ENCODE assay signal across 15 cellular contexts in the genomic region with DNA sequence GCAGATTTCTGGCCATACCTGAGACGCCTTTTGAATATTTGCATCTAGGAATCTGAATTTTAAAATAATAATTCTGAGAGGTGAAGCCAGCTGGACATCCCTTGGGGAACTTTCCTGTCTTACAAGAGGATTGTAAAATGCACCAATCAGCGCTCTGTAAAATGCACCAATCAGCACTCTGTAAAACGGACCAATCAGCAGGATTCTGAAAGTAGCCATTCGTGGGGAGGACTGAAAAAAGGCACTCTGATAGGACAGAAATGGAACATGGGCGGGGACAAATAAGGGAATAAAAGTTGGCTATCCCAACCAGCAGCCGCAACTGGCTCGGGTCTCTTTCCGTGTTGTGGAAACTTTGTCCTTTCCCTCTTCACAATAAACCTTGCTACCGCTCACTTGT. TPM values are rescaled to one million over a fixed set of nuclear protein-coding genes. Genes with fewer than 3 reads are reported as not detected.
DNase-seq lines count a peak whose midpoint lies in the region; ATAC-seq, FAIRE-seq and TF ChIP-seq lines count a peak whose summit lies in the region.
"Had no signal": no experiment of that assay in that cellular context is flagged by ENCODE, and none has a peak within 500 bp of the region (broad histone marks: within the 10 kb centered on the region; RNA-seq: fewer than 3 reads in every experiment).

No MANE protein-coding gene starts in this region.

- H3K79me1 ChIP-seq in H9 (ENCODE audit: insufficient read depth, low read depth, low read length, poor library complexity, severe bottlenecking), result no peaks in the 10 kb centered on the region

- no peak overlapping the region for H3T11ph ChIP-seq in H9 (ENCODE audit: low read length)

- in situ Hi-C loops in HepG2 (cut with HindIII; ENCODE audit: extremely low pct_ligation_motif_present, low pct_unique_long_range_greater_than_20kb), result no loop called here
- in situ Hi-C loops in K562 (cut with MboI), result no loop called here

- TF ChIP-seq EP300 in HepG2 (IDR thresholded peaks at IDR 0.05; ENCODE audit: low read depth in 2 of 2, low read length in 2 of 2) (no peak), HepG2 (CRISPR knock-in tag; IDR thresholded peaks at IDR 0.05; ENCODE audit: borderline replicate concordance) (no peak), K562 (IDR thresholded peaks at IDR 0.05; ENCODE audit: low read length) (no peak)

- TF ChIP-seq RAD21 in HepG2 (CRISPR knock-in tag; IDR thresholded peaks at IDR 0.05) (no peak), K562 (CRISPR knock-in tag; conservative IDR thresholded peaks at IDR 0.05 in 1 of 2, IDR thresholded peaks at IDR 0.05 in 1 of 2) (no peak)

- H3K9me3 ChIP-seq in HepG2 (ENCODE audit: low read length), result no peaks in the 10 kb centered on the region
- H3K9me3 ChIP-seq in right lobe of liver, result no peaks in the 10 kb centered on the region
- H3K9me3 ChIP-seq in H9 (ENCODE audit: control insufficient read depth, low read depth, low read length), result no peaks in the 10 kb centered on the region
- H3K9me3 ChIP-seq in K562 (replicated peaks; ENCODE audit: control insufficient read depth, insufficient read depth, low read depth, low read length), result no peaks in the 10 kb centered on the region
- no peaks in the 10 kb centered on the region for H3K9me3 ChIP-seq in spleen

- peaks cover 53% of the 10 kb centered on the region for H3K4me1 ChIP-seq in HepG2 (ENCODE audit: insufficient read depth, low read length)
- peaks cover 0 to 10% (median 0%) of the 10 kb centered on the region in 4 donors for H3K4me1 ChIP-seq in right lobe of liver
- H3K4me1 ChIP-seq in H9 (ENCODE audit: insufficient read depth, low read length), result no peaks in the 10 kb centered on the region
- no peaks in the 10 kb centered on the region; a peak in 1 of 5 replicates for H3K4me1 ChIP-seq in K562 (replicated peaks in 1 of 2; ENCODE audit: control insufficient read depth in 2 of 2, insufficient read depth in 2 of 2, low read length in 2 of 2)
- H3K4me1 ChIP-seq in spleen, result peaks cover 3 to 69% (median 40%) of the 10 kb centered on the region in 6 donors

- no peak overlapping the region for H3K14ac ChIP-seq in H9 (ENCODE audit: insufficient read depth, low read length)

- no peak for FAIRE-seq in HepG2 (lab: Jason Lieb, UNC)
- FAIRE-seq in K562 (lab: Jason Lieb, UNC), result no peak
- FAIRE-seq: GM12892 had no signal

- DNase-seq in HepG2 (ENCODE audit: low spot score), result no peak
- DNase-seq in right lobe of liver, result no peak
- peak; percentile 22 for DNase-seq in H9
- DNase-seq in K562 (ENCODE audit: extremely low read depth in 1 of 4, low spot score in 3 of 4), result peak in 1 of 4 experiments; percentile 34
- peak; percentile 41 for DNase-seq in spleen
- DNase-seq in inferior parietal cortex (ENCODE audit: extremely low spot score), result no peak
- no peak for DNase-seq in NCI-H146 (lab: John Stamatoyannopoulos, UW)
- DNase-seq: COR-L47, DND-41, GDM1 had no signal

- H2BK15ac ChIP-seq in H9 (ENCODE audit: low read depth, low read length), result no peak overlapping the region

- peaks cover 14 to 43% of the 10 kb centered on the region in 2 experiments for H3K36me3 ChIP-seq in HepG2 (replicated peaks in 1 of 2; ENCODE audit: control insufficient read depth in 1 of 2, insufficient read depth in 2 of 2, low read length in 2 of 2)
- peaks cover 0 to 29% (median 20%) of the 10 kb centered on the region in 4 donors for H3K36me3 ChIP-seq in right lobe of liver
- H3K36me3 ChIP-seq in K562 (ENCODE audit: control insufficient read depth, insufficient read depth, low read length), result peaks cover 38% of the 10 kb centered on the region
- H3K36me3 ChIP-seq in spleen, result peaks cover 2 to 57% (median 35%) of the 10 kb centered on the region in 6 donors

- intact Hi-C loops in HepG2 (cut with micrococcal nuclease; ENCODE audit: unreplicated experiment) (no loop called here), right lobe of liver (cut with DNase I) (no loop called here), K562 (cut with micrococcal nuclease) (no loop called here), spleen (cut with DNase I; ENCODE audit: low total_unique reads) (no loop called here)

- no peaks in the 10 kb centered on the region for H3K9me3 Mint-ChIP-seq in H9
- H3K9me3 Mint-ChIP-seq: CD8-positive, alpha-beta T cell; IgD-negative memory B cell had no signal

- H3K23ac ChIP-seq in H9 (ENCODE audit: insufficient read length, low read depth, low read length), result no peak overlapping the region

- no peak overlapping the region for H4K5ac ChIP-seq in H9 (ENCODE audit: insufficient read length, low read depth, low read length)

- H2AK5ac ChIP-seq in H9 (ENCODE audit: insufficient read length, low read length), result no peak overlapping the region

- no peak overlapping the region for H2BK5ac ChIP-seq in H9 (ENCODE audit: insufficient read length, low read length)

- no TSS peak for BruUV-seq in HepG2 (replicated peaks; lab: Mats Ljungman, UMichigan)
- BruUV-seq in K562 (replicated peaks; lab: Mats Ljungman, UMichigan), result no TSS peak

- peaks cover 2% of the 10 kb centered on the region; the same call in 1 of the 2 replicates for H3K27me3 Mint-ChIP-seq in H9 (ENCODE audit: low read depth)

- no peak overlapping the region for H4K91ac ChIP-seq in H9 (ENCODE audit: insufficient read length, low read depth, low read length)

- no peak overlapping the region for H2BK20ac ChIP-seq in H9 (ENCODE audit: low read depth, low read length, poor library complexity, severe bottlenecking)

- no peaks in the 10 kb centered on the region for H3K27me3 ChIP-seq in HepG2 (ENCODE audit: control insufficient read depth in 1 of 2, insufficient read depth in 2 of 2, low read length in 2 of 2)
- no peaks in the 10 kb centered on the region for H3K27me3 ChIP-seq in right lobe of liver
- no peaks in the 10 kb centered on the region for H3K27me3 ChIP-seq in H9 (ENCODE audit: insufficient read depth, low read length)
- H3K27me3 ChIP-seq in K562 (ENCODE audit: control insufficient read depth in 2 of 2, insufficient read depth in 2 of 2, low read length in 2 of 2), result no peaks in the 10 kb centered on the region
- no peaks in the 10 kb centered on the region for H3K27me3 ChIP-seq in spleen (replicated peaks in 1 of 7)

- H2AFZ ChIP-seq in HepG2 (ENCODE audit: low read length) (no peak overlapping the region), H9 (ENCODE audit: low read length) (no peak overlapping the region), K562 (ENCODE audit: low read depth, low read length) (no peak overlapping the region)

- H3K9me1 ChIP-seq in K562 (ENCODE audit: control insufficient read depth, insufficient read depth, low read length), result peaks cover under 1% of the 10 kb centered on the region

- 96% methylated on average over 9 of the region's 9 CpGs for WGBS in HepG2 (ENCODE audit: low lambda C conversion rate)
- WGBS in right lobe of liver (ENCODE audit: insufficient coverage, low coverage, low lambda C conversion rate, missing lambda C conversion rate), result 89% methylated on average over 9 of the region's 9 CpGs
- no CpG with 5 or more reads among the region's 9 CpGs for WGBS in H9 (ENCODE audit: extremely low coverage, insufficient read length, low lambda C conversion rate)
- WGBS in K562 (ENCODE audit: insufficient coverage, low coverage, missing lambda C conversion rate), result 78% methylated on average over 9 of the region's 9 CpGs
- 87 to 91% (median 89%) methylated on average over 9 of the region's 9 CpGs for WGBS in spleen, 5 donors

- TF ChIP-seq CTCF in HepG2 (CRISPR knock-in tag; IDR thresholded peaks at IDR 0.05), result no peak
- no peak for TF ChIP-seq CTCF in right lobe of liver (IDR thresholded peaks at IDR 0.05)
- no peak for TF ChIP-seq CTCF in H9 (conservative IDR thresholded peaks at IDR 0.05)
- TF ChIP-seq CTCF in K562 (IDR thresholded peaks at IDR 0.05 in 2 of 3, conservative IDR thresholded peaks at IDR 0.05 in 1 of 3; ENCODE audit: insufficient read depth in 2 of 3, low read depth in 1 of 3, low read length in 3 of 3), result no peak
- no peak for TF ChIP-seq CTCF in spleen (IDR thresholded peaks at IDR 0.05 in 8 of 11, conservative IDR thresholded peaks at IDR 0.05 in 3 of 11)

- no peaks in the 10 kb centered on the region for H3K23me2 ChIP-seq in H9 (ENCODE audit: insufficient read length, low read depth, low read length, poor library complexity, severe bottlenecking)

- no peak overlapping the region for H2BK12ac ChIP-seq in H9 (ENCODE audit: insufficient read length, low read depth, low read length)

- CTCF ChIA-PET in HepG2 (lab: Yijun Ruan, JAX; ENCODE audit: low intra/inter-chr PET ratio, low total read pairs), result no interaction called here
- CTCF ChIA-PET in K562 (lab: Yijun Ruan, JAX; ENCODE audit: low intra/inter-chr PET ratio), result interaction anchor here (0.5 kb wide), 1 partner anchor 856 kb away, joined by 3 read pairs; no protein-coding TSS in a partner anchor

- H3K27ac Mint-ChIP-seq in H9, result no peak overlapping the region
- H3K27ac Mint-ChIP-seq: CD8-positive, alpha-beta T cell had no signal

- no peak overlapping the region for H3K18ac ChIP-seq in H9 (ENCODE audit: insufficient read length, low read depth, low read length)

- H3K27ac ChIP-seq in HepG2 (ENCODE audit: extremely low read length, insufficient read depth, low read length) (no peak overlapping the region), right lobe of liver (no peak overlapping the region), H9 (ENCODE audit: insufficient read length, low read depth, low read length) (no peak overlapping the region), K562 (ENCODE audit: extremely low read depth, low read depth, low read length) (no peak overlapping the region), spleen (no peak overlapping the region)

- H2BK120ac ChIP-seq in H9 (ENCODE audit: low read depth, low read length, poor library complexity, severe bottlenecking), result no peak overlapping the region

- H3K79me2 ChIP-seq in HepG2 (ENCODE audit: insufficient read depth, low read length), result peaks cover 2% of the 10 kb centered on the region
- no peaks in the 10 kb centered on the region for H3K79me2 ChIP-seq in H9 (ENCODE audit: insufficient read depth, low read length)
- H3K79me2 ChIP-seq in K562 (ENCODE audit: control insufficient read depth, insufficient read depth, low read length), result peaks cover 2% of the 10 kb centered on the region; the same call in 1 of the 3 replicates

- H3K9ac ChIP-seq in HepG2 (ENCODE audit: insufficient read depth, low read depth, low read length) (no peak overlapping the region), H9 (ENCODE audit: extremely low read depth, insufficient read length, low read length) (no peak overlapping the region), K562 (ENCODE audit: insufficient read depth in 1 of 2, low read depth in 2 of 2, low read length in 2 of 2) (no peak overlapping the region)

- H4K20me1 ChIP-seq in HepG2 (ENCODE audit: insufficient read depth, low read length), result peaks cover 22% of the 10 kb centered on the region
- H4K20me1 ChIP-seq in H9 (ENCODE audit: control insufficient read depth, insufficient read depth, insufficient read length), result no peaks in the 10 kb centered on the region
- H4K20me1 ChIP-seq in K562 (replicated peaks; ENCODE audit: control insufficient read depth, insufficient read depth, low read length), result no peaks in the 10 kb centered on the region; the same call in 1 of the 2 replicates

- no peak for TF ChIP-seq POLR2A in HepG2 (IDR thresholded peaks at IDR 0.05; ENCODE audit: insufficient read depth in 1 of 2, low read depth in 2 of 2, low read length in 2 of 2)
- TF ChIP-seq POLR2A in right lobe of liver (IDR thresholded peaks at IDR 0.05), result no peak
- no peak for TF ChIP-seq POLR2A in K562 (conservative IDR thresholded peaks at IDR 0.05)
- TF ChIP-seq POLR2A in spleen (IDR thresholded peaks at IDR 0.05), result no peak

- no peak overlapping the region for H4K8ac ChIP-seq in H9 (replicated peaks; ENCODE audit: insufficient read length, low read depth, low read length)

- H3K36me3 Mint-ChIP-seq in H9 (ENCODE audit: insufficient read depth in 1 of 3, low read depth in 3 of 3), result peaks cover 38 to 50% (median 44%) of the 10 kb centered on the region in 3 experiments; a peak in 6 of 7 replicates

- H3K4me3 Mint-ChIP-seq in H9, result no peak overlapping the region
- H3K4me3 Mint-ChIP-seq: CD14-positive monocyte; CD8-positive, alpha-beta T cell; IgD-negative memory B cell had no signal

- ATAC-seq in HepG2, result no peak
- ATAC-seq in right lobe of liver, result no peak
- ATAC-seq in K562, result no peak; the same call in 2 of the 3 replicates
- ATAC-seq in GM18870 (IDR thresholded peaks at IDR 0.05; ENCODE audit: unreplicated experiment), result no peak
- ATAC-seq: CD8-positive, alpha-beta T cell had no signal

- H3K4me3 ChIP-seq in HepG2 (replicated peaks in 1 of 3; ENCODE audit: insufficient read depth in 1 of 3, low read depth in 2 of 3, low read length in 3 of 3) (no peak overlapping the region), right lobe of liver (no peak overlapping the region), K562 (no peak overlapping the region), spleen (no peak overlapping the region)

- no peak overlapping the region for H3K56ac ChIP-seq in H9 (ENCODE audit: insufficient read length, low read depth, low read length)

- H3K4ac ChIP-seq in H9 (ENCODE audit: low read depth, low read length), result no peak overlapping the region

- POLR2A ChIA-PET in HepG2 (lab: Yijun Ruan, JAX), result interaction anchor here (2.9 to 3.5 kb wide), 2 partner anchors 9 to 23 kb away, joined by 11 to 45 read pairs; partner anchors contain the start of gene PPIF
- POLR2A ChIA-PET in K562 (lab: Yijun Ruan, JAX), result interaction anchor here (0.7 to 1.2 kb wide), 6 partner anchors 8 to 731 kb away, joined by 3 to 5 read pairs (median 3); no protein-coding TSS in a partner anchor

- no peaks in the 10 kb centered on the region for H3K4me1 Mint-ChIP-seq in H9

- H3K4me2 ChIP-seq in HepG2 (ENCODE audit: low read depth, low read length) (no peak overlapping the region), H9 (ENCODE audit: insufficient read depth, insufficient read length, low read length) (no peak overlapping the region), K562 (ENCODE audit: insufficient read depth, low read length) (no peak overlapping the region)

RNA-seq across cellular contexts. Expression of gene PPIF, which starts 9.9 kb away (rescaled TPM):
- 157 and 178 TPM in 2 replicates for total RNA-seq in HepG2 (2016; rRNA removed; fragmentation: Illumina TruSeq; extraction: Trizol)
- total RNA-seq in HepG2 (2016; cell fraction: cytosol; rRNA removed; fragmentation: Illumina TruSeq; extraction: Trizol; ENCODE audit: low read depth), result 30.6 and 37.3 TPM in 2 replicates
- 154 and 176 TPM in 2 replicates for total RNA-seq in HepG2 (2016; cell fraction: insoluble cytoplasmic fraction; rRNA removed; fragmentation: Illumina TruSeq; extraction: Trizol)
- total RNA-seq in HepG2 (2016; cell fraction: membrane; rRNA removed; fragmentation: Illumina TruSeq; extraction: Trizol), result 93.6 and 97.6 TPM in 2 replicates
- total RNA-seq in HepG2 (2016; cell fraction: nucleus; rRNA removed; fragmentation: Illumina TruSeq; extraction: Trizol), result 106 and 121 TPM in 2 replicates
- polyA plus RNA-seq in HepG2 (2011; rRNA removed), result 134 and 147 TPM in 2 replicates
- polyA plus RNA-seq in HepG2 (2011; cell fraction: cytosol; rRNA removed), result 144 and 156 TPM in 2 replicates
- 229 and 231 TPM in 2 replicates for polyA plus RNA-seq in HepG2 (2011; cell fraction: nucleus; rRNA removed)
- polyA plus RNA-seq in HepG2 (2012), result 92.0 and 152 TPM in 2 replicates
- polyA plus RNA-seq in HepG2 (2016; cell fraction: cytosol; fragmentation: Illumina TruSeq; extraction: Trizol; ENCODE audit: low read depth), result 48.0 and 48.3 TPM in 2 replicates
- polyA plus RNA-seq in HepG2 (2016; cell fraction: insoluble cytoplasmic fraction; fragmentation: Illumina TruSeq; extraction: Trizol; ENCODE audit: low read depth), result 270 and 301 TPM in 2 replicates
- polyA plus RNA-seq in HepG2 (2016; cell fraction: membrane; fragmentation: Illumina TruSeq; extraction: Trizol; ENCODE audit: low read depth), result 80.3 and 83.8 TPM in 2 replicates
- polyA plus RNA-seq in HepG2 (2016; cell fraction: nucleus; fragmentation: Illumina TruSeq; extraction: Trizol; ENCODE audit: insufficient read depth, low read depth), result 218 and 229 TPM in 2 replicates
- 220 and 249 TPM in 2 replicates for polyA minus RNA-seq in HepG2 (2011; rRNA and poly(A)+ RNA removed; ENCODE audit: low replicate concordance)
- 69.6 and 71.7 TPM in 2 replicates for polyA minus RNA-seq in HepG2 (2011; cell fraction: cytosol; rRNA and poly(A)+ RNA removed)
- 105 and 112 TPM in 2 replicates for polyA minus RNA-seq in HepG2 (2011; cell fraction: nucleus; rRNA and poly(A)+ RNA removed)
- 100 to 1,000 TPM in 1 of 6 experiments, 10 to 100 TPM in 5; 53.7 to 106 (median 90.1) TPM for total RNA-seq in right lobe of liver
- 79.7 and 80.4 TPM in 2 replicates for total RNA-seq in H9 (2021)
- 96.3 and 215 TPM in 2 replicates for total RNA-seq in K562 (2011; cell fraction: chromatin; rRNA removed; ENCODE audit: low replicate concordance)
- total RNA-seq in K562 (2011; cell fraction: nucleolus; rRNA removed), result 144 and 155 TPM in 2 replicates
- 118 and 119 TPM in 2 replicates for total RNA-seq in K562 (2011; cell fraction: nucleoplasm; rRNA removed)
- 53.4 and 69.8 TPM in 2 replicates for total RNA-seq in K562 (2014; rRNA removed)
- 97.7 and 108 TPM in 2 replicates for total RNA-seq in K562 (2014; rRNA removed; fragmentation: Illumina TruSeq; extraction: Trizol)
- total RNA-seq in K562 (2015; rRNA removed; fragmentation: Illumina TruSeq; extraction: Trizol), result 117 and 119 TPM in 2 replicates
- 235 and 239 TPM in 2 replicates for total RNA-seq in K562 (2021)
- polyA plus RNA-seq in K562 (2011; rRNA removed), result 148 and 175 TPM in 2 replicates
- polyA plus RNA-seq in K562 (2011; cell fraction: cytosol; rRNA removed), result 202 and 255 TPM in 2 replicates
- 198 and 337 TPM in 2 replicates for polyA plus RNA-seq in K562 (2011; cell fraction: nucleus; rRNA removed)
- polyA plus RNA-seq in K562 (2012), result 180 and 222 TPM in 2 replicates
- 250 and 287 TPM in 2 replicates for polyA plus RNA-seq in K562 (2014; fragmentation: Illumina TruSeq; extraction: Trizol)
- 10 to 100 TPM; 40.9 to 51.1 TPM for polyA plus RNA-seq in K562 (2014; fragmentation: Nextera tagmentation; extraction: Ambion mirVana)
- polyA plus RNA-seq in K562 (2014; rRNA removed), result 154 and 168 TPM in 2 replicates
- polyA minus RNA-seq in K562 (2011; rRNA and poly(A)+ RNA removed), result 91.8 and 131 TPM in 2 replicates
- 98.9 and 104 TPM in 2 replicates for polyA minus RNA-seq in K562 (2011; cell fraction: cytosol; rRNA and poly(A)+ RNA removed)
- 116 and 136 TPM in 2 replicates for polyA minus RNA-seq in K562 (2011; cell fraction: nucleus; rRNA and poly(A)+ RNA removed)
- 10 to 100 TPM; 65.0 to 99.3 (median 73.2) TPM for total RNA-seq in spleen
- 10 to 100 TPM; 29.2 to 66.9 (median 33.5) TPM for polyA plus RNA-seq in spleen

Comparison
In these comparisons a context has a peak if more than half of its experiments do, and no peak if none do; other contexts are left out.
1. DNase-seq: peak in H9 (single experiment) and spleen (single experiment); none in HepG2 (single experiment), right lobe of liver (0 of 3), inferior parietal cortex (single experiment) and NCI-H146 (single experiment).
2. Of the 241 proteins assayed by ChIP-seq in both HepG2 and K562: peak only in HepG2: none; only in K562: CC2D1A, MAFG and NFYB; in both: MAFF; in neither: 235; mixed calls (peak in some experiments, not most) for 2.